Comparison of ENCODE assay signal across 36 cellular contexts in genomic region chr10:106708521-106708920, GRCh38.
"Had no signal": no experiment of that assay in that cellular context is flagged by ENCODE, and none has a peak within 500 bp of the region (broad histone marks: within the 10 kb centered on the region; RNA-seq: fewer than 3 reads in every experiment).

No MANE protein-coding gene starts in this region.

- H3K27ac Mint-ChIP-seq: activated CD4-positive, alpha-beta memory T cell treated with anti-CD3 and anti-CD28 coated beads, Interleukin-2, amount 10 ng/mL, durations not matched to agents 7 days and 5 days; activated CD4-positive, alpha-beta T cell treated with anti-CD3 and anti-CD28 coated beads, Interleukin-2, amount 10 ng/mL, durations not matched to agents 7 days and 5 days; activated naive CD4-positive, alpha-beta T cell treated with anti-CD3 and anti-CD28 coated beads, Interleukin-2, amount 50 U/mL, for 24 hours; activated naive CD8-positive, alpha-beta T cell treated with anti-CD3 and anti-CD28 coated beads, Interleukin-2, amount 50 U/mL, for 24 hours; activated T-cell treated with anti-CD3 and anti-CD28 coated beads, Interleukin-2, amount 50 U/mL, for 24 hours; activated T-helper 17 cell treated with anti-CD3 and anti-CD28 coated beads, Interleukin-2, amount 50 U/mL, for 72 hours; mesothelial cell of epicardium; naive B cell; nephron progenitor cell; T-helper 1 cell treated with Interleukin-12 subunit alpha and Interleukin-12 subunit beta and Interleukin-4 antibody, amounts not matched to agents 30 μg/mL and 1 μg/mL, for 36 hours had no signal

- H3K9me3 ChIP-seq: left ventricle myocardium inferior, pancreas, prostate gland, thoracic aorta, uterus had no signal

- H3K36me3 ChIP-seq: left ventricle myocardium inferior, pancreas, prostate gland, thoracic aorta, uterus, WERI-Rb-1 had no signal

- H3K4me1 ChIP-seq: left ventricle myocardium inferior, pancreas, prostate gland, uterus had no signal

- H3K27me3 ChIP-seq: pancreas, uterus had no signal

- H3K4me3 ChIP-seq: left ventricle myocardium inferior, lung, pancreas, prostate gland, skin epidermis, thoracic aorta, uterus had no signal

- H3K27ac ChIP-seq: left ventricle myocardium inferior, pancreas, prostate gland, skin epidermis, thoracic aorta, uterus, WERI-Rb-1 had no signal

- ATAC-seq: activated naive CD8-positive, alpha-beta T cell treated with anti-CD3 and anti-CD28 coated beads, Interleukin-2, amount 50 U/mL, for 24 hours; activated T-helper 17 cell treated with anti-CD3 and anti-CD28 coated beads, Interleukin-2, amount 50 U/mL, for 72 hours; esophagus mucosa; pancreas; sciatic nerve; stimulated activated naive CD8-positive, alpha-beta T cell treated with anti-CD3 and anti-CD28 coated beads, Interleukin-15, Interleukin-2, amounts not matched to agents 100 U/mL and 50 U/mL, for 24 hours had no signal

- H3K27me3 Mint-ChIP-seq: activated CD4-positive, alpha-beta memory T cell treated with anti-CD3 and anti-CD28 coated beads, Interleukin-2, amount 10 ng/mL, durations not matched to agents 7 days and 5 days; activated CD4-positive, alpha-beta T cell treated with anti-CD3 and anti-CD28 coated beads, Interleukin-2, amount 10 ng/mL, durations not matched to agents 7 days and 5 days; activated naive CD8-positive, alpha-beta T cell treated with anti-CD3 and anti-CD28 coated beads, Interleukin-2, amount 50 U/mL, for 24 hours; activated T-cell treated with anti-CD3 and anti-CD28 coated beads, Interleukin-2, amount 50 U/mL, for 24 hours; activated T-helper 17 cell treated with anti-CD3 and anti-CD28 coated beads, Interleukin-2, amount 50 U/mL, for 72 hours had no signal

- H3K4me1 Mint-ChIP-seq: activated CD4-positive, alpha-beta memory T cell treated with anti-CD3 and anti-CD28 coated beads, Interleukin-2, amount 10 ng/mL, durations not matched to agents 7 days and 5 days; activated CD4-positive, alpha-beta T cell treated with anti-CD3 and anti-CD28 coated beads, Interleukin-2, amount 10 ng/mL, durations not matched to agents 7 days and 5 days; activated naive CD4-positive, alpha-beta T cell treated with anti-CD3 and anti-CD28 coated beads, Interleukin-2, amount 50 U/mL, for 24 hours; activated naive CD8-positive, alpha-beta T cell treated with anti-CD3 and anti-CD28 coated beads, Interleukin-2, amount 50 U/mL, for 24 hours; activated T-helper 17 cell treated with anti-CD3 and anti-CD28 coated beads, Interleukin-2, amount 50 U/mL, for 72 hours; mesothelial cell of epicardium; naive B cell; nephron progenitor cell had no signal

- H3K36me3 Mint-ChIP-seq: activated naive CD4-positive, alpha-beta T cell treated with anti-CD3 and anti-CD28 coated beads, Interleukin-2, amount 50 U/mL, for 24 hours; mesothelial cell of epicardium; naive B cell had no signal

- DNase-seq: activated CD4-positive, alpha-beta memory T cell treated with anti-CD3 and anti-CD28 coated beads, Interleukin-2, amount 10 ng/mL, durations not matched to agents 7 days and 5 days; activated CD4-positive, alpha-beta T cell treated with anti-CD3 and anti-CD28 coated beads, Interleukin-2, amount 10 ng/mL, durations not matched to agents 7 days and 5 days; activated CD4-positive, CD25-positive, alpha-beta regulatory T cell treated with anti-CD3 and anti-CD28 coated beads, Interleukin-2, amount 50 U/mL, for 72 hours; activated CD8-positive, alpha-beta memory T cell treated with anti-CD3 and anti-CD28 coated beads, Interleukin-2, amount 50 U/mL, for 48 hours; activated naive CD8-positive, alpha-beta T cell treated with anti-CD3 and anti-CD28 coated beads, Interleukin-2, amount 50 U/mL, for 24 hours; activated T-cell treated with anti-CD3 and anti-CD28 coated beads, Interleukin-2, amount 50 U/mL, for 24 hours; amygdala; central memory CD4-positive, alpha-beta T cell; foreskin fibroblast; head of caudate nucleus; hypothalamus; kidney glomerular epithelial cell; left ventricle myocardium inferior; naive B cell; nephron progenitor cell; nucleus accumbens; pancreas; retina; stimulated activated CD4-positive, alpha-beta T cell treated with anti-CD3 and anti-CD28 coated beads, Interleukin-12 subunit alpha, Interleukin-12 subunit beta, amount 100 ng/mL, for 4 hours; stimulated activated CD4-positive, alpha-beta T cell treated with anti-CD3 and anti-CD28 coated beads, Interleukin-4, amount 100 ng/mL, for 1 hour; stimulated activated naive CD8-positive, alpha-beta T cell treated with anti-CD3 and anti-CD28 coated beads, Interleukin-15, Interleukin-2, amounts not matched to agents 100 U/mL and 50 U/mL, for 24 hours; SW 1271; T-helper 9 cell; trophoblast cell; uterus; WERI-Rb-1 had no signal

- H3K4me3 Mint-ChIP-seq: activated CD4-positive, alpha-beta memory T cell treated with anti-CD3 and anti-CD28 coated beads, Interleukin-2, amount 10 ng/mL, durations not matched to agents 7 days and 5 days; activated CD4-positive, alpha-beta T cell treated with anti-CD3 and anti-CD28 coated beads, Interleukin-2, amount 10 ng/mL, durations not matched to agents 7 days and 5 days; activated naive CD4-positive, alpha-beta T cell treated with anti-CD3 and anti-CD28 coated beads, Interleukin-2, amount 50 U/mL, for 24 hours; activated naive CD8-positive, alpha-beta T cell treated with anti-CD3 and anti-CD28 coated beads, Interleukin-2, amount 50 U/mL, for 24 hours; activated T-cell treated with anti-CD3 and anti-CD28 coated beads, Interleukin-2, amount 50 U/mL, for 24 hours; activated T-helper 17 cell treated with anti-CD3 and anti-CD28 coated beads, Interleukin-2, amount 50 U/mL, for 72 hours; mesothelial cell of epicardium; naive B cell; nephron progenitor cell; T-helper 1 cell treated with Interleukin-12 subunit alpha and Interleukin-12 subunit beta and Interleukin-4 antibody, amounts not matched to agents 30 μg/mL and 1 μg/mL, for 36 hours had no signal

- H3K9me3 Mint-ChIP-seq: activated CD4-positive, alpha-beta memory T cell treated with anti-CD3 and anti-CD28 coated beads, Interleukin-2, amount 10 ng/mL, durations not matched to agents 7 days and 5 days; activated CD4-positive, alpha-beta T cell treated with anti-CD3 and anti-CD28 coated beads, Interleukin-2, amount 10 ng/mL, durations not matched to agents 7 days and 5 days; activated naive CD8-positive, alpha-beta T cell treated with anti-CD3 and anti-CD28 coated beads, Interleukin-2, amount 50 U/mL, for 24 hours; mesothelial cell of epicardium; naive B cell; nephron progenitor cell; T-helper 1 cell treated with Interleukin-12 subunit alpha and Interleukin-12 subunit beta and Interleukin-4 antibody, amounts not matched to agents 30 μg/mL and 1 μg/mL, for 36 hours had no signal
